ENCODE assay signal across 17 cellular contexts in genomic region chr5:72505026-72505425, GRCh38. TPM values are rescaled to one million over a fixed set of nuclear protein-coding genes. Genes with fewer than 3 reads are reported as not detected.
DNase-seq lines count a peak whose midpoint lies in the region; ATAC-seq and TF ChIP-seq lines count a peak whose summit lies in the region.
"Had no signal": no experiment of that assay in that cellular context is flagged by ENCODE, and none has a peak within 500 bp of the region (broad histone marks: within the 10 kb centered on the region; RNA-seq: fewer than 3 reads in every experiment).

No MANE protein-coding gene starts in this region.

- H3K4me1 ChIP-seq in adipocyte (ENCODE audit: control insufficient read depth, insufficient read depth, low read length) (peaks cover 39% of the 10 kb centered on the region), left lung (peaks cover 0 to 58% of the 10 kb centered on the region in 2 donors), subcutaneous abdominal adipose tissue (ENCODE audit: control insufficient read depth in 5 of 5, insufficient read depth in 5 of 5, low read length in 5 of 5) (peaks cover 3 to 66% (median 55%) of the 10 kb centered on the region in 5 donors)

- H3K36me3 Mint-ChIP-seq in HFFc6 (ENCODE audit: low read depth), result no peaks in the 10 kb centered on the region
- H3K36me3 Mint-ChIP-seq in naive thymus-derived CD8-positive, alpha-beta T cell, result no peaks in the 10 kb centered on the region
- H3K36me3 Mint-ChIP-seq: IgD-negative memory B cell; stimulated activated memory B cell treated with anti-CD40 and anti-IgM and Interleukin-4, amounts not matched to agents 10 μg/mL and 1 μg/mL and 100 μg/mL, for 72 hours had no signal

- DNase-seq in HFFc6, result no peak
- DNase-seq in adipocyte (ENCODE audit: low read depth), result no peak
- DNase-seq in left lung, result no peak
- DNase-seq in activated CD4-positive, alpha-beta T cell treated with anti-CD3 and anti-CD28 coated beads, Interleukin-2, amount 50 U/mL, for 4 hours, result no peak
- no peak for DNase-seq in C1 segment of cervical spinal cord (lab: John Stamatoyannopoulos, UW)
- DNase-seq in NOMO-1 treated with DMSO at 0.1 percent for 48 hours (lab: John Stamatoyannopoulos, UW; ENCODE audit: unreplicated experiment), result no peak
- no peak for DNase-seq in naive thymus-derived CD8-positive, alpha-beta T cell
- DNase-seq: activated CD4-positive, alpha-beta T cell treated with anti-CD3 and anti-CD28 coated beads, Interleukin-2, amount 10 ng/mL, durations not matched to agents 7 days and 5 days; brain microvascular endothelial cell; DMS79 treated with DMSO at 0.1 percent for 48 hours; mucosa of descending colon; NCI-H1694; SIG-M5 had no signal

- intact Hi-C loops in left lung (cut with DNase I), result no loop called here

- H3K9me3 ChIP-seq in adipocyte (ENCODE audit: control insufficient read depth, low read length), result no peaks in the 10 kb centered on the region
- no peaks in the 10 kb centered on the region for H3K9me3 ChIP-seq in left lung
- no peaks in the 10 kb centered on the region for H3K9me3 ChIP-seq in subcutaneous abdominal adipose tissue (ENCODE audit: control insufficient read depth in 5 of 5, low read length in 5 of 5)
- H3K9me3 ChIP-seq: mucosa of descending colon had no signal

- POLR2A ChIA-PET in naive thymus-derived CD8-positive, alpha-beta T cell (lab: Charles Lee), result no interaction called here

- ATAC-seq in left lung, result no peak
- ATAC-seq in naive thymus-derived CD8-positive, alpha-beta T cell, result no peak
- ATAC-seq: mucosa of descending colon; stimulated activated memory B cell treated with anti-CD40 and anti-IgM and Interleukin-4, amounts not matched to agents 10 μg/mL and 1 μg/mL and 100 μg/mL, for 72 hours had no signal

- peak overlapping the region; percentile 55; the same call in 1 of the 2 replicates for H3K27ac Mint-ChIP-seq in HFFc6
- no peak overlapping the region for H3K27ac Mint-ChIP-seq in naive thymus-derived CD8-positive, alpha-beta T cell
- H3K27ac Mint-ChIP-seq: IgD-negative memory B cell; stimulated activated memory B cell treated with anti-CD40 and anti-IgM and Interleukin-4, amounts not matched to agents 10 μg/mL and 1 μg/mL and 100 μg/mL, for 72 hours had no signal

- H3K27me3 Mint-ChIP-seq in HFFc6 (ENCODE audit: insufficient read depth), result peaks cover 3% of the 10 kb centered on the region; the same call in 1 of the 2 replicates
- peaks cover 3 to 34% (median 17%) of the 10 kb centered on the region in 5 donors for H3K27me3 Mint-ChIP-seq in naive thymus-derived CD8-positive, alpha-beta T cell
- H3K27me3 Mint-ChIP-seq: stimulated activated memory B cell treated with anti-CD40 and anti-IgM and Interleukin-4, amounts not matched to agents 10 μg/mL and 1 μg/mL and 100 μg/mL, for 72 hours had no signal

- no peak overlapping the region for H3K4me3 Mint-ChIP-seq in HFFc6
- no peak overlapping the region for H3K4me3 Mint-ChIP-seq in naive thymus-derived CD8-positive, alpha-beta T cell
- H3K4me3 Mint-ChIP-seq: activated CD4-positive, alpha-beta T cell treated with anti-CD3 and anti-CD28 coated beads, Interleukin-2, amount 10 ng/mL, durations not matched to agents 7 days and 5 days; stimulated activated memory B cell treated with anti-CD40 and anti-IgM and Interleukin-4, amounts not matched to agents 10 μg/mL and 1 μg/mL and 100 μg/mL, for 72 hours had no signal

- no peaks in the 10 kb centered on the region for H3K9me3 Mint-ChIP-seq in HFFc6
- H3K9me3 Mint-ChIP-seq in naive thymus-derived CD8-positive, alpha-beta T cell, result no peaks in the 10 kb centered on the region
- H3K9me3 Mint-ChIP-seq: activated CD4-positive, alpha-beta T cell treated with anti-CD3 and anti-CD28 coated beads, Interleukin-2, amount 10 ng/mL, durations not matched to agents 7 days and 5 days; IgD-negative memory B cell; stimulated activated memory B cell treated with anti-CD40 and anti-IgM and Interleukin-4, amounts not matched to agents 10 μg/mL and 1 μg/mL and 100 μg/mL, for 72 hours had no signal

- H3K4me3 ChIP-seq in adipocyte (ENCODE audit: low read length) (no peak overlapping the region), left lung (peak overlapping the region in 1 of 2 donors; percentile 31), subcutaneous abdominal adipose tissue (ENCODE audit: low read depth in 1 of 5, low read length in 5 of 5) (peak overlapping the region in 4 of 5 donors; percentile 16 to 63 (median 52))
- H3K4me3 ChIP-seq: mucosa of descending colon had no signal

- H3K9ac ChIP-seq in adipocyte (ENCODE audit: low read length), result peak overlapping the region; percentile 70
- H3K9ac ChIP-seq in subcutaneous abdominal adipose tissue (ENCODE audit: low read length in 5 of 5), result peak overlapping the region; percentile 48 to 68 (median 53)

- H3K36me3 ChIP-seq in adipocyte (ENCODE audit: control insufficient read depth, insufficient read depth, low read length, severe bottlenecking) (no peaks in the 10 kb centered on the region), left lung (no peaks in the 10 kb centered on the region), subcutaneous abdominal adipose tissue (ENCODE audit: control insufficient read depth in 5 of 5, insufficient read depth in 5 of 5, low read length in 5 of 5) (no peaks in the 10 kb centered on the region)
- H3K36me3 ChIP-seq: brain microvascular endothelial cell had no signal

- H3K27ac ChIP-seq in left lung (peak overlapping the region; percentile 55 to 70), subcutaneous abdominal adipose tissue (ENCODE audit: low read depth, low read length) (peak overlapping the region; percentile 98)

- no peak for TF ChIP-seq CTCF in HFFc6 (IDR thresholded peaks at IDR 0.05)
- TF ChIP-seq CTCF in left lung (IDR thresholded peaks at IDR 0.05), result no peak

- no peaks in the 10 kb centered on the region for H3K27me3 ChIP-seq in adipocyte (replicated peaks; ENCODE audit: control insufficient read depth, insufficient read depth, low read length)
- no peaks in the 10 kb centered on the region for H3K27me3 ChIP-seq in left lung
- no peaks in the 10 kb centered on the region for H3K27me3 ChIP-seq in subcutaneous abdominal adipose tissue (ENCODE audit: control insufficient read depth in 5 of 5, insufficient read depth in 4 of 5, low read length in 5 of 5)
- H3K27me3 ChIP-seq: brain microvascular endothelial cell had no signal

- peaks cover 74% of the 10 kb centered on the region for H3K4me1 Mint-ChIP-seq in HFFc6 (ENCODE audit: low read depth)
- H3K4me1 Mint-ChIP-seq in naive thymus-derived CD8-positive, alpha-beta T cell, result peaks cover 0 to 21% (median 0%) of the 10 kb centered on the region in 4 donors

RNA-seq across cellular contexts. Expression of gene ZNF366, which starts 2.2 kb away (rescaled TPM):
- not detected for total RNA-seq in HFFc6 (2021; fragmentation: NEBNext Ultra II Directional; extraction: Animal tissue kit (Norgen Biotek cat#: 25700))
- 1 to 10 TPM; 3.2 to 5.6 TPM for total RNA-seq in left lung
- total RNA-seq in naive thymus-derived CD8-positive, alpha-beta T cell, result not detected
- not detected for polyA plus RNA-seq in naive thymus-derived CD8-positive, alpha-beta T cell
- total RNA-seq: activated CD4-positive, alpha-beta T cell treated with anti-CD3 and anti-CD28 coated beads, Interleukin-2, amount 10 ng/mL, durations not matched to agents 7 days and 5 days; OCI-LY7 had no signal
- polyA plus RNA-seq: IgD-negative memory B cell had no signal

Comparison
In these comparisons a context has a peak if more than half of its experiments do, and no peak if none do; other contexts are left out.
1. RNA of gene ZNF366, which starts 2.2 kb away (total RNA-seq): 3.2 to 5.6 TPM in left lung; not detected in naive thymus-derived CD8-positive, alpha-beta T cell and not detected in HFFc6; every median in the first group is over 4 times any median in the second.